Comparison of ENCODE assay signal across 1 cellular context in genomic region chr13:74056829-74057564, GRCh38.
TF ChIP-seq lines count a peak whose summit lies in the region.

No MANE protein-coding gene starts in this region.

TF ChIP-seq in liver, 16 proteins besides CTCF, POLR2A, EP300 and RAD21 (continued from another document):
- TF ChIP-seq REST (IDR thresholded peaks at IDR 0.05), result no peak
